14 cellular contexts compared by ENCODE assay signal in genomic region chr2:144234115-144234772, GRCh38.
A peak's percentile ranks its signal among the peaks of the same experiment; 100 is the strongest.
DNase-seq lines count a peak whose midpoint lies in the region; ATAC-seq, FAIRE-seq and TF ChIP-seq lines count a peak whose summit lies in the region.
"Had no signal": no experiment of that assay in that cellular context is flagged by ENCODE, and none has a peak within 500 bp of the region (broad histone marks: within the 10 kb centered on the region; RNA-seq: fewer than 3 reads in every experiment).

No MANE protein-coding gene starts in this region.

- no peak for ATAC-seq in CD8-positive, alpha-beta T cell
- ATAC-seq in HG03064 (IDR thresholded peaks at IDR 0.05; ENCODE audit: low read depth, unreplicated experiment) = peak; percentile 44
- ATAC-seq in activated CD8-positive, alpha-beta T cell treated with anti-CD3 and anti-CD28 coated beads for 36 hours = peak; percentile 66
- ATAC-seq: esophagus mucosa had no signal

- H3K14ac ChIP-seq in trophoblast cell (ENCODE audit: low read length) = no peak overlapping the region

- H3K4me3 Mint-ChIP-seq in CD8-positive, alpha-beta T cell = peak overlapping the region; percentile 35
- peak overlapping the region; percentile 42 for H3K4me3 Mint-ChIP-seq in activated CD8-positive, alpha-beta T cell treated with anti-CD3 and anti-CD28 coated beads for 36 hours
- H3K4me3 Mint-ChIP-seq: naive B cell had no signal

- H3K36me3 Mint-ChIP-seq in CD8-positive, alpha-beta T cell = no peaks in the 10 kb centered on the region
- peaks cover 14% of the 10 kb centered on the region for H3K36me3 Mint-ChIP-seq in activated CD8-positive, alpha-beta T cell treated with anti-CD3 and anti-CD28 coated beads for 36 hours (ENCODE audit: low read depth)

- H3K27ac Mint-ChIP-seq in CD8-positive, alpha-beta T cell = peak overlapping the region; percentile 71
- H3K27ac Mint-ChIP-seq in activated CD8-positive, alpha-beta T cell treated with anti-CD3 and anti-CD28 coated beads for 36 hours = peak overlapping the region; percentile 87

- no peak overlapping the region for H2BK5ac ChIP-seq in trophoblast cell (ENCODE audit: low read depth, low read length, poor library complexity)

- H2BK120ac ChIP-seq in trophoblast cell (ENCODE audit: insufficient read depth, low read length, poor library complexity) = no peak overlapping the region

- no peaks in the 10 kb centered on the region for H3K27me3 ChIP-seq in CD8-positive, alpha-beta T cell (ENCODE audit: insufficient read depth, low read length)
- H3K27me3 ChIP-seq in trophoblast cell (ENCODE audit: insufficient read depth, low read length) = no peaks in the 10 kb centered on the region
- H3K27me3 ChIP-seq: adrenal gland had no signal

- no peak overlapping the region for H4K12ac ChIP-seq in trophoblast cell (ENCODE audit: low read depth, low read length)

- no peak overlapping the region for H3K9ac ChIP-seq in kidney (ENCODE audit: low read length in 2 of 2)
- no peak overlapping the region for H3K9ac ChIP-seq in trophoblast cell (ENCODE audit: low read length)

- H3K79me2 ChIP-seq in trophoblast cell (ENCODE audit: control insufficient read depth, insufficient read depth, low read length, poor library complexity) = no peaks in the 10 kb centered on the region

- H3K9me3 Mint-ChIP-seq in CD8-positive, alpha-beta T cell = no peaks in the 10 kb centered on the region
- no peaks in the 10 kb centered on the region for H3K9me3 Mint-ChIP-seq in activated CD8-positive, alpha-beta T cell treated with anti-CD3 and anti-CD28 coated beads for 36 hours
- H3K9me3 Mint-ChIP-seq: naive B cell had no signal

- no peak overlapping the region for H2BK12ac ChIP-seq in trophoblast cell (ENCODE audit: low read length)

- no peak overlapping the region for H3K27ac ChIP-seq in CD8-positive, alpha-beta T cell (ENCODE audit: low read depth, low read length)
- H3K27ac ChIP-seq in kidney (ENCODE audit: low read depth in 2 of 2, low read length in 2 of 2) (no peak overlapping the region), trophoblast cell (ENCODE audit: low read depth, low read length) (no peak overlapping the region)
- H3K27ac ChIP-seq: adrenal gland had no signal

- no peak overlapping the region for H3K23ac ChIP-seq in trophoblast cell (ENCODE audit: low read length)

- no peak overlapping the region for H2AFZ ChIP-seq in trophoblast cell (ENCODE audit: insufficient read depth, low read length, poor library complexity)

- intact Hi-C loops in CD8-positive, alpha-beta T cell (cut with DNase I, micrococcal nuclease) = no loop called here
- intact Hi-C loops in activated CD8-positive, alpha-beta T cell treated with anti-CD3 and anti-CD28 coated beads for 36 hours (cut with micrococcal nuclease) = loop anchor here (10.0 kb wide), 1 partner anchor 281 kb away; no protein-coding TSS in a partner anchor
- intact Hi-C loops in kidney (cut with DNase I) = no loop called here

- H3K18ac ChIP-seq in trophoblast cell (ENCODE audit: low read length) = no peak overlapping the region

- H3K4me1 ChIP-seq in CD8-positive, alpha-beta T cell (ENCODE audit: insufficient read depth, low read length) = peaks cover 16% of the 10 kb centered on the region
- H3K4me1 ChIP-seq in kidney (ENCODE audit: control insufficient read depth in 1 of 2, insufficient read depth in 1 of 2, low read depth in 1 of 2, low read length in 2 of 2) (no peaks in the 10 kb centered on the region), trophoblast cell (ENCODE audit: control insufficient read depth in 1 of 2, insufficient read depth in 2 of 2, low read length in 2 of 2) (no peaks in the 10 kb centered on the region)

- H2AK5ac ChIP-seq in trophoblast cell (ENCODE audit: low read length) = no peak overlapping the region

- DNase-seq in CD8-positive, alpha-beta T cell = no peak
- no peak for DNase-seq in activated CD8-positive, alpha-beta T cell treated with anti-CD3 and anti-CD28 coated beads for 36 hours
- DNase-seq in fibroblast of pulmonary artery (ENCODE audit: low read depth) (peak; percentile 23), DMS153 treated with DMSO at 0.1 percent for 48 hours (lab: John Stamatoyannopoulos, UW; ENCODE audit: unreplicated experiment) (no peak), NCI-H2171 (lab: John Stamatoyannopoulos, UW) (no peak), kidney (no peak), trophoblast cell (no peak)
- DNase-seq: adrenal gland, DMS53, naive B cell, NCI-H2029 had no signal

- H3K36me3 ChIP-seq in CD8-positive, alpha-beta T cell (ENCODE audit: insufficient read depth, low read length) = no peaks in the 10 kb centered on the region
- H3K36me3 ChIP-seq in kidney (ENCODE audit: control insufficient read depth in 1 of 2, insufficient read depth in 2 of 2, low read length in 2 of 2) = no peaks in the 10 kb centered on the region
- H3K36me3 ChIP-seq in trophoblast cell (ENCODE audit: control insufficient read depth in 1 of 2, insufficient read depth in 2 of 2, low read length in 2 of 2) = no peaks in the 10 kb centered on the region
- H3K36me3 ChIP-seq: adrenal gland had no signal

- H3K4me2 ChIP-seq in trophoblast cell (ENCODE audit: low read length) = no peak overlapping the region

- H3K4ac ChIP-seq in trophoblast cell (ENCODE audit: low read depth, low read length) = no peak overlapping the region

- no peak overlapping the region for H4K91ac ChIP-seq in trophoblast cell (ENCODE audit: low read depth, low read length)

- POLR2A ChIA-PET in CD8-positive, alpha-beta T cell (lab: Charles Lee) = no interaction called here
- POLR2A ChIA-PET in activated CD8-positive, alpha-beta T cell treated with anti-CD3 and anti-CD28 coated beads for 36 hours (lab: Charles Lee) = interaction anchor here (0.8 to 1.5 kb wide), 2 partner anchors 19 to 23 kb away, joined by 4 to 5 read pairs; no protein-coding TSS in a partner anchor

- CTCF ChIA-PET in CD8-positive, alpha-beta T cell (lab: Charles Lee) = interaction anchor here (0.7 kb wide), 1 partner anchor 8 kb away, joined by 5 read pairs; no protein-coding TSS in a partner anchor
- CTCF ChIA-PET in activated CD8-positive, alpha-beta T cell treated with anti-CD3 and anti-CD28 coated beads for 36 hours (lab: Charles Lee) = interaction anchor here (0.6 to 1.3 kb wide), 4 partner anchors 17 to 97 kb away, joined by 3 read pairs; no protein-coding TSS in a partner anchor

- peaks cover 62% of the 10 kb centered on the region for H3K4me1 Mint-ChIP-seq in CD8-positive, alpha-beta T cell (ENCODE audit: low read depth)
- peaks cover 80% of the 10 kb centered on the region for H3K4me1 Mint-ChIP-seq in activated CD8-positive, alpha-beta T cell treated with anti-CD3 and anti-CD28 coated beads for 36 hours (ENCODE audit: low read depth)

- H3K9me3 ChIP-seq in CD8-positive, alpha-beta T cell (ENCODE audit: low read length) = no peaks in the 10 kb centered on the region
- H3K9me3 ChIP-seq in kidney (ENCODE audit: control insufficient read depth in 1 of 2, low read length in 2 of 2) (no peaks in the 10 kb centered on the region), trophoblast cell (ENCODE audit: insufficient read depth, low read depth, low read length) (no peaks in the 10 kb centered on the region)
- H3K9me3 ChIP-seq: adrenal gland had no signal

- no CpG with 5 or more reads among the region's 4 CpGs for WGBS in trophoblast cell (ENCODE audit: extremely low coverage, insufficient coverage, insufficient read length)

- H4K8ac ChIP-seq in trophoblast cell (ENCODE audit: low read depth, low read length) = no peak overlapping the region

- H3K4me3 ChIP-seq in CD8-positive, alpha-beta T cell (ENCODE audit: low read depth, low read length) = no peak overlapping the region
- H3K4me3 ChIP-seq in fibroblast of pulmonary artery (replicated peaks; ENCODE audit: low read depth, low read length) (no peak overlapping the region), kidney (ENCODE audit: low read length in 2 of 2) (no peak overlapping the region), trophoblast cell (ENCODE audit: low read depth, low read length) (no peak overlapping the region)
- H3K4me3 ChIP-seq: adrenal gland had no signal

- TF ChIP-seq CTCF in CD8-positive, alpha-beta T cell (IDR thresholded peaks at IDR 0.05) = no peak
- no peak for TF ChIP-seq CTCF in activated CD8-positive, alpha-beta T cell treated with anti-CD3 and anti-CD28 coated beads for 36 hours (IDR thresholded peaks at IDR 0.05)
- TF ChIP-seq CTCF in fibroblast of pulmonary artery (IDR thresholded peaks at IDR 0.05; ENCODE audit: low read length, missing control alignments) = no peak
- no peak for TF ChIP-seq CTCF in kidney (IDR thresholded peaks at IDR 0.05; ENCODE audit: borderline replicate concordance, extremely low read depth, insufficient read depth)

- H3K27me3 Mint-ChIP-seq in CD8-positive, alpha-beta T cell (ENCODE audit: low read depth) = no peaks in the 10 kb centered on the region
- no peaks in the 10 kb centered on the region for H3K27me3 Mint-ChIP-seq in activated CD8-positive, alpha-beta T cell treated with anti-CD3 and anti-CD28 coated beads for 36 hours
- H3K27me3 Mint-ChIP-seq: naive B cell had no signal

- no peaks in the 10 kb centered on the region for H3K79me1 ChIP-seq in trophoblast cell (ENCODE audit: low read length)

- no peak for FAIRE-seq in kidney (lab: Jason Lieb, UNC)
- FAIRE-seq: colon had no signal
